In genomic region chr7:89503281-89503680, GRCh38 we compare ENCODE assay signal across 32 cellular contexts.
"Had no signal": no experiment of that assay in that cellular context is flagged by ENCODE, and none has a peak within 500 bp of the region (broad histone marks: within the 10 kb centered on the region; RNA-seq: fewer than 3 reads in every experiment).

No MANE protein-coding gene starts in this region.

- H3K36me3 ChIP-seq: adrenal gland, esophagus squamous epithelium, gastrocnemius medialis, heart left ventricle had no signal

- ATAC-seq: activated CD8-positive, alpha-beta T cell treated with anti-CD3 and anti-CD28 coated beads for 36 hours; activated naive CD8-positive, alpha-beta T cell treated with anti-CD3 and anti-CD28 coated beads, Interleukin-2, amount 50 U/mL, for 24 hours; body of pancreas; effector memory CD8-positive, alpha-beta T cell; gastrocnemius medialis; heart left ventricle had no signal

- H3K4me1 Mint-ChIP-seq: activated CD4-positive, alpha-beta T cell treated with anti-CD3 and anti-CD28 coated beads, Interleukin-2, amount 10 ng/mL, durations not matched to agents 7 days and 5 days; activated naive CD4-positive, alpha-beta T cell treated with anti-CD3 and anti-CD28 coated beads, Interleukin-2, amount 50 U/mL, for 24 hours; activated naive CD8-positive, alpha-beta T cell treated with anti-CD3 and anti-CD28 coated beads for 36 hours; activated naive CD8-positive, alpha-beta T cell treated with anti-CD3 and anti-CD28 coated beads, Interleukin-2, amount 50 U/mL, for 24 hours had no signal

- H3K27me3 ChIP-seq: adrenal gland, body of pancreas, esophagus squamous epithelium, gastrocnemius medialis, heart left ventricle had no signal

- H3K9me3 ChIP-seq: adrenal gland, body of pancreas, esophagus squamous epithelium, gastrocnemius medialis had no signal

- H3K27ac Mint-ChIP-seq: activated CD4-positive, alpha-beta T cell treated with anti-CD3 and anti-CD28 coated beads, Interleukin-2, amount 10 ng/mL, durations not matched to agents 7 days and 5 days; activated CD8-positive, alpha-beta T cell treated with anti-CD3 and anti-CD28 coated beads for 36 hours; activated naive CD4-positive, alpha-beta T cell treated with anti-CD3 and anti-CD28 coated beads for 36 hours; activated naive CD4-positive, alpha-beta T cell treated with anti-CD3 and anti-CD28 coated beads, Interleukin-2, amount 50 U/mL, for 24 hours; activated naive CD8-positive, alpha-beta T cell treated with anti-CD3 and anti-CD28 coated beads for 36 hours; activated naive CD8-positive, alpha-beta T cell treated with anti-CD3 and anti-CD28 coated beads, Interleukin-2, amount 50 U/mL, for 24 hours; activated T-helper 1 cell treated with anti-CD3 and anti-CD28 coated beads, Interleukin-12 subunit alpha, Interleukin-12 subunit beta, Interleukin-2, Interleukin-4 antibody, amounts not matched to agents 30 ng/mL and 10 ng/mL and 1 ng/mL, durations not matched to agents 14 hours and 24 hours and 36 hours; activated T-helper 2 cell treated with anti-CD3 and anti-CD28 coated beads, Interferon-gamma antibody, Interleukin-2, Interleukin-4, amounts not matched to agents 10 μg/mL and 5 μg/mL and 100 μg/mL, durations not matched to agents 14 hours and 24 hours and 36 hours; effector memory CD8-positive, alpha-beta T cell had no signal

- DNase-seq: activated CD4-positive, alpha-beta T cell treated with anti-CD3 and anti-CD28 coated beads for 1 hour; activated CD4-positive, alpha-beta T cell treated with anti-CD3 and anti-CD28 coated beads for 4 hours; activated CD4-positive, alpha-beta T cell treated with anti-CD3 and anti-CD28 coated beads, Interleukin-2, amount 10 ng/mL, durations not matched to agents 7 days and 5 days; activated CD4-positive, alpha-beta T cell treated with anti-CD3 and anti-CD28 coated beads, Interleukin-2, amount 50 U/mL, for 4 hours; activated CD4-positive, CD25-positive, alpha-beta regulatory T cell; activated CD8-positive, alpha-beta memory T cell treated with anti-CD3 and anti-CD28 coated beads for 24 hours; activated CD8-positive, alpha-beta T cell treated with anti-CD3 and anti-CD28 coated beads for 36 hours; activated effector memory CD4-positive, alpha-beta T cell treated with anti-CD3 and anti-CD28 coated beads, Interleukin-2, amount 50 U/mL, for 16 hours; activated naive CD4-positive, alpha-beta T cell treated with anti-CD3 and anti-CD28 coated beads for 36 hours; activated naive CD8-positive, alpha-beta T cell treated with anti-CD3 and anti-CD28 coated beads for 36 hours; activated naive CD8-positive, alpha-beta T cell treated with anti-CD3 and anti-CD28 coated beads, Interleukin-2, amount 50 U/mL, for 24 hours; activated T-cell treated with anti-CD3 and anti-CD28 coated beads, Interleukin-2, amount 50 U/mL, for 1 hour; activated T-cell treated with anti-CD3 and anti-CD28 coated beads, Interleukin-2, amount 50 U/mL, for 48 hours; adrenal gland; amygdala; aorta; body of pancreas; caudate nucleus; cortex of kidney; dermis blood vessel endothelial cell; effector CD4-positive, alpha-beta T cell; effector memory CD8-positive, alpha-beta T cell; esophagus squamous epithelium; foreskin fibroblast; gastrocnemius medialis; glutamatergic neuron; heart left ventricle; T-helper 2 cell had no signal

- H3K36me3 Mint-ChIP-seq: activated naive CD4-positive, alpha-beta T cell treated with anti-CD3 and anti-CD28 coated beads, Interleukin-2, amount 50 U/mL, for 24 hours; activated naive CD8-positive, alpha-beta T cell treated with anti-CD3 and anti-CD28 coated beads for 36 hours had no signal

- H3K27me3 Mint-ChIP-seq: activated CD4-positive, alpha-beta T cell treated with anti-CD3 and anti-CD28 coated beads, Interleukin-2, amount 10 ng/mL, durations not matched to agents 7 days and 5 days; activated CD8-positive, alpha-beta T cell treated with anti-CD3 and anti-CD28 coated beads for 36 hours; activated naive CD4-positive, alpha-beta T cell treated with anti-CD3 and anti-CD28 coated beads, Interleukin-2, amount 50 U/mL, for 24 hours; activated naive CD8-positive, alpha-beta T cell treated with anti-CD3 and anti-CD28 coated beads for 36 hours; activated naive CD8-positive, alpha-beta T cell treated with anti-CD3 and anti-CD28 coated beads, Interleukin-2, amount 50 U/mL, for 24 hours; effector memory CD8-positive, alpha-beta T cell had no signal

- H3K27ac ChIP-seq: adrenal gland, body of pancreas, epithelial cell of prostate, esophagus squamous epithelium, gastrocnemius medialis, heart left ventricle had no signal

- H3K4me3 ChIP-seq: adrenal gland, body of pancreas, esophagus squamous epithelium, gastrocnemius medialis, heart left ventricle had no signal

- H3K4me3 Mint-ChIP-seq: activated CD4-positive, alpha-beta T cell treated with anti-CD3 and anti-CD28 coated beads, Interleukin-2, amount 10 ng/mL, durations not matched to agents 7 days and 5 days; activated CD8-positive, alpha-beta T cell treated with anti-CD3 and anti-CD28 coated beads for 36 hours; activated naive CD4-positive, alpha-beta T cell treated with anti-CD3 and anti-CD28 coated beads for 36 hours; activated naive CD4-positive, alpha-beta T cell treated with anti-CD3 and anti-CD28 coated beads, Interleukin-2, amount 50 U/mL, for 24 hours; activated naive CD8-positive, alpha-beta T cell treated with anti-CD3 and anti-CD28 coated beads for 36 hours; activated naive CD8-positive, alpha-beta T cell treated with anti-CD3 and anti-CD28 coated beads, Interleukin-2, amount 50 U/mL, for 24 hours; activated T-helper 1 cell treated with anti-CD3 and anti-CD28 coated beads, Interleukin-12 subunit alpha, Interleukin-12 subunit beta, Interleukin-2, Interleukin-4 antibody, amounts not matched to agents 30 ng/mL and 10 ng/mL and 1 ng/mL, durations not matched to agents 14 hours and 24 hours and 36 hours; effector memory CD8-positive, alpha-beta T cell had no signal

- H3K9me3 Mint-ChIP-seq: activated CD4-positive, alpha-beta T cell treated with anti-CD3 and anti-CD28 coated beads, Interleukin-2, amount 10 ng/mL, durations not matched to agents 7 days and 5 days; activated naive CD4-positive, alpha-beta T cell treated with anti-CD3 and anti-CD28 coated beads, Interleukin-2, amount 50 U/mL, for 24 hours; activated naive CD8-positive, alpha-beta T cell treated with anti-CD3 and anti-CD28 coated beads for 36 hours; activated naive CD8-positive, alpha-beta T cell treated with anti-CD3 and anti-CD28 coated beads, Interleukin-2, amount 50 U/mL, for 24 hours; activated T-helper 2 cell treated with anti-CD3 and anti-CD28 coated beads, Interferon-gamma antibody, Interleukin-2, Interleukin-4, amounts not matched to agents 10 μg/mL and 5 μg/mL and 100 μg/mL, durations not matched to agents 14 hours and 24 hours and 36 hours; effector memory CD8-positive, alpha-beta T cell had no signal

- H3K4me1 ChIP-seq: adrenal gland, body of pancreas, esophagus squamous epithelium, gastrocnemius medialis, heart left ventricle had no signal
